ENCODE assay signal across 9 cellular contexts in the genomic region with DNA sequence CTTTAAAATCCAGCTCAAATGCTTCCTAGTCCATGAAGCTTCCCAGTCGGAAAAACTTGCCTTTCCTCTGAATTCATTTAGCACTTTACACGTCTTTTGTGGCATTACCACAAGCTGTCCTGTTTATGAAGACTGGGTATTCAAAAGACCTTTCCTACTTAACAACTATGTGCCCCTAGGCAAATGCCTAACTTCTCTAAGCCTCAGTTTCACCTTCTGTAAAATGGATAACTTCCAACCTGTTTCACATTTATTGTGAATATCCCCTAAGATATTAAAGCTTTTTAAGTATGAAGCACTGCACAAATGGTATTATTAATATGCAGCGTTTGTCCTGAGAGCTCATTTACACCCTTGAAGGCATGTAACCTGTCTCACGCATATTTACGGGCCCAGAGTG. TPM values are rescaled to one million over a fixed set of nuclear protein-coding genes. Genes with fewer than 3 reads are reported as not detected.
DNase-seq lines count a peak whose midpoint lies in the region; ATAC-seq, FAIRE-seq and TF ChIP-seq lines count a peak whose summit lies in the region.
"Had no signal": no experiment of that assay in that cellular context is flagged by ENCODE, and none has a peak within 500 bp of the region (broad histone marks: within the 10 kb centered on the region; RNA-seq: fewer than 3 reads in every experiment).

No MANE protein-coding gene starts in this region.

- CTCF ChIA-PET in SK-N-SH (lab: Yijun Ruan, JAX): interaction anchor here (0.6 to 1.1 kb wide), 2 partner anchors 94 to 685 kb away, joined by 3 to 4 read pairs; no protein-coding TSS in a partner anchor

- TF ChIP-seq CTCF in SK-N-SH (IDR thresholded peaks at IDR 0.05): no peak
- no peak for TF ChIP-seq CTCF in keratinocyte (optimal IDR thresholded peaks at IDR 0.05 in 1 of 3, IDR thresholded peaks at IDR 0.05 in 1 of 3, conservative IDR thresholded peaks at IDR 0.05 in 1 of 3; ENCODE audit: extremely low read depth in 1 of 3, insufficient read depth in 2 of 3, low read length in 3 of 3)

- dilution Hi-C loops in keratinocyte (cut with MboI; ENCODE audit: extremely low pct_ligation_motif_present, low sequenced_read_pairs): no loop called here

- H3K79me2 ChIP-seq in SK-N-SH (ENCODE audit: insufficient read depth) (no peaks in the 10 kb centered on the region), keratinocyte (ENCODE audit: control insufficient read depth, insufficient read depth, low read length) (no peaks in the 10 kb centered on the region)

- POLR2A ChIA-PET in SK-N-SH (lab: Yijun Ruan, JAX): no interaction called here

- peak overlapping the region; percentile 91 for H3K4me2 ChIP-seq in SK-N-SH
- peak overlapping the region; percentile 90 for H3K4me2 ChIP-seq in keratinocyte (ENCODE audit: control insufficient read depth, extremely low read depth, insufficient read depth, low read depth, low read length)

- H3K9me3 ChIP-seq in SK-N-SH (no peaks in the 10 kb centered on the region), keratinocyte (ENCODE audit: control insufficient read depth, low read depth, low read length) (no peaks in the 10 kb centered on the region)

- peaks cover 3% of the 10 kb centered on the region for H3K36me3 Mint-ChIP-seq in activated naive CD8-positive, alpha-beta T cell treated with anti-CD3 and anti-CD28 coated beads, Interleukin-2, amount 50 U/mL, for 24 hours (ENCODE audit: low read depth)

- no peaks in the 10 kb centered on the region for H3K9me2 ChIP-seq in SK-N-SH

- ATAC-seq in SK-N-SH treated with all-trans-retinoic acid at 6 μM for 48 hours: no peak
- no peak for ATAC-seq in activated naive CD8-positive, alpha-beta T cell treated with anti-CD3 and anti-CD28 coated beads, Interleukin-2, amount 50 U/mL, for 24 hours
- no peak for ATAC-seq in stimulated activated naive CD8-positive, alpha-beta T cell treated with anti-CD3 and anti-CD28 coated beads, Interleukin-15, amount 100 ng/mL, for 72 hours

- peaks cover 13% of the 10 kb centered on the region for H3K4me1 Mint-ChIP-seq in activated naive CD8-positive, alpha-beta T cell treated with anti-CD3 and anti-CD28 coated beads, Interleukin-2, amount 50 U/mL, for 24 hours
- peaks cover 12% of the 10 kb centered on the region for H3K4me1 Mint-ChIP-seq in stimulated activated naive CD8-positive, alpha-beta T cell treated with anti-CD3 and anti-CD28 coated beads, Interleukin-15, amount 100 ng/mL, for 72 hours

- H3K27ac ChIP-seq in SK-N-SH (ENCODE audit: low read depth in 2 of 2, low read length in 1 of 2): no peak overlapping the region
- H3K27ac ChIP-seq in keratinocyte (ENCODE audit: control insufficient read depth, insufficient read depth, low read length): peak overlapping the region; percentile 79

- no peaks in the 10 kb centered on the region for H3K9me1 ChIP-seq in keratinocyte (ENCODE audit: control insufficient read depth, extremely low read depth, insufficient read depth, low read length)

- TF ChIP-seq EP300 in SK-N-SH (IDR thresholded peaks at IDR 0.05; ENCODE audit: borderline replicate concordance in 1 of 2, low read depth in 1 of 2, low read length in 1 of 2): no peak

- DNase-seq in SK-N-SH: no peak
- no peak for DNase-seq in activated naive CD8-positive, alpha-beta T cell treated with anti-CD3 and anti-CD28 coated beads, Interleukin-2, amount 50 U/mL, for 24 hours
- DNase-seq in keratinocyte (ENCODE audit: low read depth, low spot score): no peak
- DNase-seq in stimulated activated naive CD8-positive, alpha-beta T cell treated with anti-CD3 and anti-CD28 coated beads, Interleukin-15, amount 100 ng/mL, for 72 hours: no peak
- DNase-seq in NCI-H187 treated with DMSO at 0.1 percent for 48 hours (lab: John Stamatoyannopoulos, UW): no peak
- DNase-seq in NCI-H2107 treated with DMSO at 0.1 percent for 48 hours (lab: John Stamatoyannopoulos, UW; ENCODE audit: unreplicated experiment): no peak
- DNase-seq in COLO668 (lab: John Stamatoyannopoulos, UW; ENCODE audit: unreplicated experiment): no peak
- DNase-seq: 8988T had no signal

- H3K27me3 Mint-ChIP-seq in activated naive CD8-positive, alpha-beta T cell treated with anti-CD3 and anti-CD28 coated beads, Interleukin-2, amount 50 U/mL, for 24 hours: no peaks in the 10 kb centered on the region
- H3K27me3 Mint-ChIP-seq in stimulated activated naive CD8-positive, alpha-beta T cell treated with anti-CD3 and anti-CD28 coated beads, Interleukin-15, amount 100 ng/mL, for 72 hours: no peaks in the 10 kb centered on the region

- no peak for FAIRE-seq in keratinocyte (lab: Jason Lieb, UNC)

- peak overlapping the region; percentile 96 for H2AFZ ChIP-seq in SK-N-SH (ENCODE audit: low read depth)
- peak overlapping the region; percentile 85 for H2AFZ ChIP-seq in keratinocyte (ENCODE audit: control insufficient read depth, low read length)

- H4K20me1 ChIP-seq in SK-N-SH (ENCODE audit: insufficient read depth): no peaks in the 10 kb centered on the region
- H4K20me1 ChIP-seq in keratinocyte (ENCODE audit: control insufficient read depth, extremely low read depth, insufficient read depth, low read length): no peaks in the 10 kb centered on the region

- H3K27me3 ChIP-seq in SK-N-SH (ENCODE audit: insufficient read depth) (no peaks in the 10 kb centered on the region), keratinocyte (ENCODE audit: control insufficient read depth, extremely low read depth, insufficient read depth, low read length) (no peaks in the 10 kb centered on the region)

- H3K9me3 Mint-ChIP-seq in activated naive CD8-positive, alpha-beta T cell treated with anti-CD3 and anti-CD28 coated beads, Interleukin-2, amount 50 U/mL, for 24 hours: no peaks in the 10 kb centered on the region
- H3K9me3 Mint-ChIP-seq in stimulated activated naive CD8-positive, alpha-beta T cell treated with anti-CD3 and anti-CD28 coated beads, Interleukin-15, amount 100 ng/mL, for 72 hours: no peaks in the 10 kb centered on the region

- H3K9ac ChIP-seq in SK-N-SH (peak overlapping the region; percentile 87), keratinocyte (ENCODE audit: control insufficient read depth, extremely low read depth, insufficient read depth, low read length) (peak overlapping the region; percentile 92)

- WGBS in SK-N-SH (ENCODE audit: low lambda C conversion rate): 28% methylated on average over 5 of the region's 5 CpGs

- H3K4me3 ChIP-seq in SK-N-SH (ENCODE audit: low read depth in 2 of 2, low read length in 1 of 2) (peak overlapping the region; percentile 77 to 95), keratinocyte (ENCODE audit: control insufficient read depth in 2 of 3, extremely low read depth in 1 of 3, insufficient read depth in 2 of 3, low read depth in 1 of 3, low read length in 3 of 3) (peak overlapping the region; percentile 61 to 73 (median 64))

- H3K4me3 Mint-ChIP-seq in activated naive CD8-positive, alpha-beta T cell treated with anti-CD3 and anti-CD28 coated beads, Interleukin-2, amount 50 U/mL, for 24 hours: peak overlapping the region; percentile 93
- peak overlapping the region; percentile 97 to 98 for H3K4me3 Mint-ChIP-seq in stimulated activated naive CD8-positive, alpha-beta T cell treated with anti-CD3 and anti-CD28 coated beads, Interleukin-15, amount 100 ng/mL, for 72 hours

- H3F3A ChIP-seq in SK-N-SH (replicated peaks; ENCODE audit: insufficient read depth): peaks cover 6% of the 10 kb centered on the region

- no peak for TF ChIP-seq RAD21 in SK-N-SH (IDR thresholded peaks at IDR 0.05; ENCODE audit: low read length)

- H3K36me3 ChIP-seq in SK-N-SH (replicated peaks in 1 of 2; ENCODE audit: control insufficient read depth in 1 of 2, insufficient read depth in 2 of 2, low read length in 1 of 2) (peaks cover 0 to 10% of the 10 kb centered on the region in 2 experiments), keratinocyte (ENCODE audit: control insufficient read depth in 2 of 2, extremely low read depth in 1 of 2, insufficient read depth in 2 of 2, low read length in 2 of 2) (no peaks in the 10 kb centered on the region)

- H3K4me1 ChIP-seq in SK-N-SH (ENCODE audit: control insufficient read depth in 1 of 2, insufficient read depth in 2 of 2, low read depth in 1 of 2, low read length in 1 of 2) (peaks cover 0 to 5% of the 10 kb centered on the region in 2 experiments; a peak in 2 of 4 replicates), keratinocyte (ENCODE audit: control insufficient read depth, extremely low read depth, insufficient read depth, low read length) (peaks cover 11% of the 10 kb centered on the region)

- H3K27ac Mint-ChIP-seq in activated naive CD8-positive, alpha-beta T cell treated with anti-CD3 and anti-CD28 coated beads, Interleukin-2, amount 50 U/mL, for 24 hours: peak overlapping the region; percentile 86
- H3K27ac Mint-ChIP-seq in stimulated activated naive CD8-positive, alpha-beta T cell treated with anti-CD3 and anti-CD28 coated beads, Interleukin-15, amount 100 ng/mL, for 72 hours: peak overlapping the region; percentile 95 to 99

TF ChIP-seq in SK-N-SH, 30 proteins besides CTCF, POLR2A, EP300 and RAD21 (continues in another document):
- no peak for TF ChIP-seq FOXM1 (IDR thresholded peaks at IDR 0.05; ENCODE audit: low read depth)

TF ChIP-seq in SK-N-SH treated with all-trans-retinoic acid at 6 μM for 48 hours, 23 proteins besides CTCF, POLR2A, EP300 and RAD21 (continues in another document):
- TF ChIP-seq ISL1 (CRISPR knock-in tag; IDR thresholded peaks at IDR 0.05) (no peak), GLIS3 (CRISPR knock-in tag; IDR thresholded peaks at IDR 0.05) (no peak), RARB (CRISPR knock-in tag; IDR thresholded peaks at IDR 0.05) (no peak)

RNA-seq across cellular contexts. Expression of gene CFAP70, which starts 0.8 kb away (rescaled TPM):
- 0.74 and 1.9 TPM in 2 replicates for polyA plus RNA-seq in SK-N-SH (2012; rRNA removed)
- polyA plus RNA-seq in SK-N-SH (2012; cell fraction: cytosol; rRNA removed): 0.28 and 0.29 TPM in 2 replicates
- 5.3 and 9.2 TPM in 2 replicates for polyA plus RNA-seq in SK-N-SH (2012; cell fraction: nucleus; rRNA removed)
- polyA plus RNA-seq in keratinocyte: 0.60 to 4.4 TPM (median 2.1 TPM) in 3 replicates
- polyA plus RNA-seq in keratinocyte (2011; ENCODE audit: low read depth): 4.8 TPM
- 0.27 and 0.61 TPM in 2 replicates for polyA plus RNA-seq in keratinocyte (2011; cell fraction: cytosol; rRNA removed)
- polyA plus RNA-seq in keratinocyte (2011; cell fraction: nucleus; rRNA removed): 12.5 and 14.9 TPM in 2 replicates
- polyA plus RNA-seq in keratinocyte (2012; ENCODE audit: low replicate concordance): 0.61 and 3.4 TPM in 2 replicates
- 2.8 to 3.2 TPM in 2 of 3 replicates, not detected in the other for polyA minus RNA-seq in keratinocyte
- not detected for polyA minus RNA-seq in keratinocyte (2011; cell fraction: cytosol; rRNA and poly(A)+ RNA removed)
- polyA minus RNA-seq in keratinocyte (2011; cell fraction: nucleus; rRNA and poly(A)+ RNA removed): 2.6 and 5.0 TPM in 2 replicates

RNA-seq across cellular contexts. Expression of gene ANXA7, which starts 56.0 kb away (rescaled TPM):
- 65.7 and 88.1 TPM in 2 replicates for polyA plus RNA-seq in SK-N-SH (2012; rRNA removed)
- polyA plus RNA-seq in SK-N-SH (2012; cell fraction: cytosol; rRNA removed): 82.6 and 83.1 TPM in 2 replicates
- 38.1 and 67.6 TPM in 2 replicates for polyA plus RNA-seq in SK-N-SH (2012; cell fraction: nucleus; rRNA removed)
- 124 to 144 TPM (median 143 TPM) in 3 replicates for polyA plus RNA-seq in keratinocyte
- 56.5 TPM for polyA plus RNA-seq in keratinocyte (2011; ENCODE audit: low read depth)
- 118 and 157 TPM in 2 replicates for polyA plus RNA-seq in keratinocyte (2011; cell fraction: cytosol; rRNA removed)
- polyA plus RNA-seq in keratinocyte (2011; cell fraction: nucleus; rRNA removed): 117 and 119 TPM in 2 replicates
- 81.6 and 104 TPM in 2 replicates for polyA plus RNA-seq in keratinocyte (2012; ENCODE audit: low replicate concordance)
- 126 to 129 TPM (median 127 TPM) in 3 replicates for polyA minus RNA-seq in keratinocyte
- polyA minus RNA-seq in keratinocyte (2011; cell fraction: cytosol; rRNA and poly(A)+ RNA removed): 76.2 TPM
- polyA minus RNA-seq in keratinocyte (2011; cell fraction: nucleus; rRNA and poly(A)+ RNA removed): 54.2 and 83.2 TPM in 2 replicates
